1 cellular context compared by ENCODE assay signal in genomic region chr7:26013551-26014083, GRCh38.
A peak's percentile ranks its signal among the peaks of the same experiment; 100 is the strongest.
TF ChIP-seq lines count a peak whose summit lies in the region.

No MANE protein-coding gene starts in this region.

TF ChIP-seq in HEK293, 187 proteins besides CTCF, POLR2A, EP300 and RAD21 (continued from another document):
- TF ChIP-seq REST (tag by site-specific recombination; IDR thresholded peaks at IDR 0.05) = no peak
- peak; percentile 50 for TF ChIP-seq ZBTB8A (tag by site-specific recombination; IDR thresholded peaks at IDR 0.05)
- no peak for TF ChIP-seq ZNF423 (tag by site-specific recombination; IDR thresholded peaks at IDR 0.05)
- no peak for TF ChIP-seq ZNF610 (tag by site-specific recombination; IDR thresholded peaks at IDR 0.05; ENCODE audit: borderline replicate concordance)
- TF ChIP-seq SCRT1 (tag by site-specific recombination; IDR thresholded peaks at IDR 0.05; ENCODE audit: borderline replicate concordance) = peak; percentile 86
- TF ChIP-seq ZNF157 (tag by site-specific recombination; IDR thresholded peaks at IDR 0.05) = no peak
- no peak for TF ChIP-seq RBAK (tag by site-specific recombination; IDR thresholded peaks at IDR 0.05)
- TF ChIP-seq ZNF341 (tag by site-specific recombination; IDR thresholded peaks at IDR 0.05; ENCODE audit: low read depth) = no peak
- TF ChIP-seq ZNF214 (tag by site-specific recombination; IDR thresholded peaks at IDR 0.05; ENCODE audit: borderline replicate concordance) = no peak
- TF ChIP-seq, protein P1, sequence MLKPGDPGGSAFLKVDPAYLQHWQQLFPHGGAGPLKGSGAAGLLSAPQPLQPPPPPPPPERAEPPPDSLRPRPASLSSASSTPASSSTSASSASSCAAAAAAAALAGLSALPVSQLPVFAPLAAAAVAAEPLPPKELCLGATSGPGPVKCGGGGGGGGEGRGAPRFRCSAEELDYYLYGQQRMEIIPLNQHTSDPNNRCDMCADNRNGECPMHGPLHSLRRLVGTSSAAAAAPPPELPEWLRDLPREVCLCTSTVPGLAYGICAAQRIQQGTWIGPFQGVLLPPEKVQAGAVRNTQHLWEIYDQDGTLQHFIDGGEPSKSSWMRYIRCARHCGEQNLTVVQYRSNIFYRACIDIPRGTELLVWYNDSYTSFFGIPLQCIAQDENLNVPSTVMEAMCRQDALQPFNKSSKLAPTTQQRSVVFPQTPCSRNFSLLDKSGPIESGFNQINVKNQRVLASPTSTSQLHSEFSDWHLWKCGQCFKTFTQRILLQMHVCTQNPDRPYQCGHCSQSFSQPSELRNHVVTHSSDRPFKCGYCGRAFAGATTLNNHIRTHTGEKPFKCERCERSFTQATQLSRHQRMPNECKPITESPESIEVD (tag by site-specific recombination; IDR thresholded peaks at IDR 0.05) = peak; percentile 68
- TF ChIP-seq ZNF548 (tag by site-specific recombination; IDR thresholded peaks at IDR 0.05) = no peak
- no peak for TF ChIP-seq ZNF426 (tag by site-specific recombination; IDR thresholded peaks at IDR 0.05)
- peak; percentile 23; the same call in 1 of the 2 replicates for TF ChIP-seq ZBTB48 (tag by site-specific recombination; IDR thresholded peaks at IDR 0.05)
